Comparison of ENCODE assay signal across 17 cellular contexts in the genomic region with DNA sequence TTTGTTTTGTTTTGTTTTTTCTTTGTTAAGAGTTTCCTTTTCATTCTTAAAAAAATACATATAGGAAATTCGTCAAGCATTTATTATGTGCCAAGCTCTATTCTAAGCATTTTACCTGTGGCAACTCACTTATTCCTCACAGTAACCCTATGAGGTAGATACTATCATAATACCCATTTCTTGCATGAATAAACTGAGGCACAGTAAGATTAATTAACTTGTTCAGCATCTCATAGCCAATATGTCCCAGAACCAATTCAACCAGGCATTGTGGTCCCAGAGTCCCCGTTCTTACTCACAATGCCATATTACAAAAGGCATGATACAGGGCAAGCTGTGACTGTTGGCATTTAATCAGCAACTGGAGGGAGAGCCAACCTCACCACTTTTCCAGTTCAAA.
DNase-seq lines count a peak whose midpoint lies in the region; ATAC-seq and TF ChIP-seq lines count a peak whose summit lies in the region.
"Had no signal": no experiment of that assay in that cellular context is flagged by ENCODE, and none has a peak within 500 bp of the region (broad histone marks: within the 10 kb centered on the region; RNA-seq: fewer than 3 reads in every experiment).

No MANE protein-coding gene starts in this region.

- DNase-seq in T-helper 17 cell (no peak), caudate nucleus (lab: John Stamatoyannopoulos, UW) (no peak), naive B cell (no peak), transverse colon (no peak), SIG-M5 treated with dmso at 0.1 percent for 504 hours (lab: John Stamatoyannopoulos, UW; ENCODE audit: unreplicated experiment) (no peak), HFFc6 (no peak)
- DNase-seq: ACHN; CD4-positive, alpha-beta memory T cell; DMS153; DMS79; GDM1; GOT3; H7 had no signal

- TF ChIP-seq EP300 in gastroesophageal sphincter (IDR thresholded peaks at IDR 0.05) (no peak), transverse colon (IDR thresholded peaks at IDR 0.05; ENCODE audit: low read depth) (no peak)

- H3K9me3 Mint-ChIP-seq in naive B cell (no peaks in the 10 kb centered on the region), HFFc6 (no peaks in the 10 kb centered on the region)
- H3K9me3 Mint-ChIP-seq: CD4-positive, alpha-beta memory T cell had no signal

- in situ Hi-C loops in transverse colon (cut with MboI; ENCODE audit: low pct_ligation_motif_present in 1 of 4, low pct_unique_long_range_greater_than_20kb in 1 of 4, low sequenced_read_pairs in 3 of 4), result no loop called here

- H3K4me1 Mint-ChIP-seq in T-helper 17 cell, result peaks cover 4% of the 10 kb centered on the region
- H3K4me1 Mint-ChIP-seq in naive B cell, result peaks cover 31 to 37% (median 32%) of the 10 kb centered on the region in 3 donors
- peaks cover 7% of the 10 kb centered on the region; the same call in 1 of the 2 replicates for H3K4me1 Mint-ChIP-seq in HFFc6 (ENCODE audit: low read depth)
- H3K4me1 Mint-ChIP-seq: CD14-positive monocyte had no signal

- H3K27me3 ChIP-seq in gastroesophageal sphincter (no peaks in the 10 kb centered on the region), transverse colon (no peaks in the 10 kb centered on the region)
- H3K27me3 ChIP-seq: BLaER1 had no signal

- H3K4me1 ChIP-seq in gastroesophageal sphincter (peaks cover 0 to 14% (median 10%) of the 10 kb centered on the region in 3 donors), transverse colon (no peaks in the 10 kb centered on the region)
- H3K4me1 ChIP-seq: BLaER1 had no signal

- whole genome bisulfite sequencing in gastroesophageal sphincter (ENCODE audit: low coverage in 1 of 2), 2 donors, result 86 to 95% methylated on average over 2 of the region's 2 CpGs
- WGBS in transverse colon (ENCODE audit: low coverage in 1 of 2), 2 donors, result 92 to 98% methylated on average over 2 of the region's 2 CpGs

- intact Hi-C loops in transverse colon (cut with DNase I; ENCODE audit: low total_unique reads), result no loop called here

- TF ChIP-seq POLR2A in gastroesophageal sphincter (IDR thresholded peaks at IDR 0.05) (no peak), transverse colon (IDR thresholded peaks at IDR 0.05) (no peak)

- H3K4me3 ChIP-seq in gastroesophageal sphincter (no peak overlapping the region), transverse colon (no peak overlapping the region)
- H3K4me3 ChIP-seq: BLaER1 had no signal

- H3K4me3 Mint-ChIP-seq in T-helper 17 cell (no peak overlapping the region), naive B cell (no peak overlapping the region), HFFc6 (no peak overlapping the region)
- H3K4me3 Mint-ChIP-seq: CD14-positive monocyte; CD4-positive, alpha-beta memory T cell had no signal

- H3K27ac Mint-ChIP-seq in T-helper 17 cell, result peak overlapping the region; percentile 24
- H3K27ac Mint-ChIP-seq in naive B cell, result peak overlapping the region; percentile 3 to 87 (median 36)
- H3K27ac Mint-ChIP-seq in HFFc6, result no peak overlapping the region
- H3K27ac Mint-ChIP-seq: CD14-positive monocyte had no signal

- TF ChIP-seq CTCF in gastroesophageal sphincter (IDR thresholded peaks at IDR 0.05) (no peak), transverse colon (IDR thresholded peaks at IDR 0.05) (no peak), HFFc6 (IDR thresholded peaks at IDR 0.05) (no peak)

- H3K9me3 ChIP-seq in T-helper 17 cell (ENCODE audit: control insufficient read depth, low read length, poor library complexity, severe bottlenecking), result no peaks in the 10 kb centered on the region
- H3K9me3 ChIP-seq in gastroesophageal sphincter, result no peaks in the 10 kb centered on the region
- no peaks in the 10 kb centered on the region for H3K9me3 ChIP-seq in transverse colon
- H3K9me3 ChIP-seq: BLaER1 had no signal

- H3K27ac ChIP-seq in caudate nucleus (ENCODE audit: low read depth, low read length) (peak overlapping the region; percentile 46), gastroesophageal sphincter (no peak overlapping the region), transverse colon (no peak overlapping the region)
- H3K27ac ChIP-seq: BLaER1 had no signal

- H3K36me3 ChIP-seq in gastroesophageal sphincter (peaks cover 0 to 47% of the 10 kb centered on the region in 2 donors), transverse colon (peaks cover 0 to 8% (median 3%) of the 10 kb centered on the region in 4 donors)

- H3K36me3 Mint-ChIP-seq in T-helper 17 cell (ENCODE audit: low read depth) (peaks cover 4% of the 10 kb centered on the region), naive B cell (peaks cover 20 to 50% of the 10 kb centered on the region in 2 donors), HFFc6 (ENCODE audit: low read depth) (peaks cover 21% of the 10 kb centered on the region)
- H3K36me3 Mint-ChIP-seq: CD14-positive monocyte had no signal

- no peaks in the 10 kb centered on the region for H3K27me3 Mint-ChIP-seq in T-helper 17 cell
- no peaks in the 10 kb centered on the region for H3K27me3 Mint-ChIP-seq in naive B cell
- 0 out of 2 replicates have a peak, but pooled peaks cover 1% of the 10 kb centered on the region for H3K27me3 Mint-ChIP-seq in HFFc6 (ENCODE audit: insufficient read depth)
- H3K27me3 Mint-ChIP-seq: CD4-positive, alpha-beta memory T cell had no signal

- ATAC-seq in T-helper 17 cell (no peak), naive B cell (ENCODE audit: low read depth in 2 of 2) (no peak), gastroesophageal sphincter (no peak)
- ATAC-seq: HCT116 had no signal
